In genomic region chr2:240788482-240788881, GRCh38 we compare ENCODE assay signal across 25 cellular contexts. TPM values are rescaled to one million over a fixed set of nuclear protein-coding genes. Genes with fewer than 3 reads are reported as not detected.
"Had no signal": no experiment of that assay in that cellular context is flagged by ENCODE, and none has a peak within 500 bp of the region (broad histone marks: within the 10 kb centered on the region; RNA-seq: fewer than 3 reads in every experiment).

No MANE protein-coding gene starts in this region.

- H3K36me3 ChIP-seq: ascending aorta, brain microvascular endothelial cell, heart left ventricle, right lobe of liver, thoracic aorta had no signal

- FAIRE-seq: endothelial cell of umbilical vein, TTC549, urothelium cell line had no signal

- H3K27ac ChIP-seq: ascending aorta, brain microvascular endothelial cell, heart left ventricle, right lobe of liver, skin epidermis, thoracic aorta, VCaP had no signal

- ATAC-seq: heart left ventricle; left ventricle myocardium superior; right lobe of liver; stimulated activated naive CD8-positive, alpha-beta T cell treated with anti-CD3 and anti-CD28 coated beads, Interleukin-15, Interleukin-2, amounts not matched to agents 100 U/mL and 50 U/mL, for 24 hours; T-cell had no signal

- H3K4me3 ChIP-seq: ascending aorta, heart left ventricle, right lobe of liver, skin epidermis, thoracic aorta had no signal

- H3K4me1 ChIP-seq: ascending aorta had no signal

- H3K4me1 Mint-ChIP-seq: activated naive CD8-positive, alpha-beta T cell treated with anti-CD3 and anti-CD28 coated beads, Interleukin-2, amount 10 ng/mL, durations not matched to agents 7 days and 5 days; T-cell had no signal

- H3K4me3 Mint-ChIP-seq: activated naive CD8-positive, alpha-beta T cell treated with anti-CD3 and anti-CD28 coated beads, Interleukin-2, amount 10 ng/mL, durations not matched to agents 7 days and 5 days; activated T-cell treated with anti-CD3 and anti-CD28 coated beads, Interleukin-2, amount 50 U/mL, for 24 hours; neural crest cell; T-cell had no signal

- H3K9me3 Mint-ChIP-seq: activated naive CD8-positive, alpha-beta T cell treated with anti-CD3 and anti-CD28 coated beads, Interleukin-2, amount 10 ng/mL, durations not matched to agents 7 days and 5 days; activated T-cell treated with anti-CD3 and anti-CD28 coated beads, Interleukin-2, amount 50 U/mL, for 24 hours; neural crest cell; T-cell had no signal

- H3K36me3 Mint-ChIP-seq: activated naive CD8-positive, alpha-beta T cell treated with anti-CD3 and anti-CD28 coated beads, Interleukin-2, amount 10 ng/mL, durations not matched to agents 7 days and 5 days; T-cell had no signal

- DNase-seq: activated CD4-positive, alpha-beta T cell treated with anti-CD3 and anti-CD28 coated beads for 4 hours; activated CD4-positive, alpha-beta T cell treated with anti-CD3 and anti-CD28 coated beads, Interleukin-2, amount 50 U/mL, for 4 hours; activated naive CD8-positive, alpha-beta T cell treated with anti-CD3 and anti-CD28 coated beads, Interleukin-2, amount 10 ng/mL, durations not matched to agents 7 days and 5 days; activated T-cell treated with anti-CD3 and anti-CD28 coated beads, Interleukin-2, amount 50 U/mL, for 24 hours; brain microvascular endothelial cell; caudate nucleus; foreskin fibroblast; stimulated activated CD4-positive, alpha-beta T cell treated with anti-CD3 and anti-CD28 coated beads, Interleukin-12 subunit alpha, Interleukin-12 subunit beta, amount 100 ng/mL, for 4 hours; stimulated activated CD4-positive, alpha-beta T cell treated with anti-CD3 and anti-CD28 coated beads, Interleukin-4, amount 100 ng/mL, for 1 hour; stimulated activated naive CD8-positive, alpha-beta T cell treated with anti-CD3 and anti-CD28 coated beads, Interleukin-15, Interleukin-2, amounts not matched to agents 100 U/mL and 50 U/mL, for 24 hours; trophoblast cell had no signal

- H3K27ac Mint-ChIP-seq: activated naive CD8-positive, alpha-beta T cell treated with anti-CD3 and anti-CD28 coated beads, Interleukin-2, amount 10 ng/mL, durations not matched to agents 7 days and 5 days; activated T-cell treated with anti-CD3 and anti-CD28 coated beads, Interleukin-2, amount 50 U/mL, for 24 hours had no signal

- H3K9me3 ChIP-seq: ascending aorta, heart left ventricle, right lobe of liver, thoracic aorta had no signal

- H3K27me3 ChIP-seq: ascending aorta, brain microvascular endothelial cell, right lobe of liver had no signal

- H3K27me3 Mint-ChIP-seq: activated naive CD8-positive, alpha-beta T cell treated with anti-CD3 and anti-CD28 coated beads, Interleukin-2, amount 10 ng/mL, durations not matched to agents 7 days and 5 days; activated T-cell treated with anti-CD3 and anti-CD28 coated beads, Interleukin-2, amount 50 U/mL, for 24 hours had no signal

RNA-seq across cellular contexts. Expression of gene KIF1A, which starts 31.5 kb away (rescaled TPM):
- total RNA-seq: mesenteric fat pad, subcutaneous adipose tissue had no signal
